Comparison of ENCODE assay signal across 1 cellular context in the genomic region with DNA sequence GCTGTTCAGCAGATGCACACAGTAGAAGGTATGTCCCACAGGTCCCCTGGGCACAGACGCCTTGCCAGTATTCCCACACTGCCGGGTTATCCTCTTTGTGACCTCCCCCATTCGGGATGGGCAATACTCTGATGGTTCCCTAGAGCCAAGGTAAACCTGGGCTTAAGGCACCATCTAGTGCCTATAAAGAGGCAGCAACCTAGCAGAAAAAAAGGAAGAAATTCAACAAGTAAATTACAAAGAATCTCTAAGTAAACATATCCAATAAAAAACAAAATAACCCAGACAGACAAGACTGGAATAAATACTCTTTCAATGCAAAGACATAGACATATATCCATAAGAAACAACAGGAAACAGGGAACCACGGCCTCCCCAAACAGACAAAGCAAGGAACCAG.
TF ChIP-seq lines count a peak whose summit lies in the region.

No MANE protein-coding gene starts in this region.

TF ChIP-seq in SK-N-SH treated with all-trans-retinoic acid at 6 μM for 48 hours, 23 proteins besides CTCF, POLR2A, EP300 and RAD21 (continued from another document):
- TF ChIP-seq, protein P1, sequence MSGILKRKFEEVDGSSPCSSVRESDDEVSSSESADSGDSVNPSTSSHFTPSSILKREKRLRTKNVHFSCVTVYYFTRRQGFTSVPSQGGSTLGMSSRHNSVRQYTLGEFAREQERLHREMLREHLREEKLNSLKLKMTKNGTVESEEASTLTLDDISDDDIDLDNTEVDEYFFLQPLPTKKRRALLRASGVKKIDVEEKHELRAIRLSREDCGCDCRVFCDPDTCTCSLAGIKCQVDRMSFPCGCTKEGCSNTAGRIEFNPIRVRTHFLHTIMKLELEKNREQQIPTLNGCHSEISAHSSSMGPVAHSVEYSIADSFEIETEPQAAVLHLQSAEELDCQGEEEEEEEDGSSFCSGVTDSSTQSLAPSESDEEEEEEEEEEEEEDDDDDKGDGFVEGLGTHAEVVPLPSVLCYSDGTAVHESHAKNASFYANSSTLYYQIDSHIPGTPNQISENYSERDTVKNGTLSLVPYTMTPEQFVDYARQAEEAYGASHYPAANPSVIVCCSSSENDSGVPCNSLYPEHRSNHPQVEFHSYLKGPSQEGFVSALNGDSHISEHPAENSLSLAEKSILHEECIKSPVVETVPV (CRISPR knock-in tag; IDR thresholded peaks at IDR 0.05): no peak
- TF ChIP-seq SNAI2 (CRISPR knock-in tag; IDR thresholded peaks at IDR 0.05): no peak
- TF ChIP-seq BACH2 (CRISPR knock-in tag; IDR thresholded peaks at IDR 0.05; ENCODE audit: borderline replicate concordance): no peak
- TF ChIP-seq ISL1 (CRISPR knock-in tag; IDR thresholded peaks at IDR 0.05): no peak
- TF ChIP-seq ZNF70 (CRISPR knock-in tag; IDR thresholded peaks at IDR 0.05): no peak
- no peak for TF ChIP-seq ZFP30 (CRISPR knock-in tag; IDR thresholded peaks at IDR 0.05)
- TF ChIP-seq ZNF8 (CRISPR knock-in tag; IDR thresholded peaks at IDR 0.05): no peak
- no peak for TF ChIP-seq ESRRG (CRISPR knock-in tag; IDR thresholded peaks at IDR 0.05)
- no peak for TF ChIP-seq RARB (CRISPR knock-in tag; IDR thresholded peaks at IDR 0.05)
- TF ChIP-seq ZNF565 (CRISPR knock-in tag; conservative IDR thresholded peaks at IDR 0.05; ENCODE audit: low read depth): no peak
